16 cellular contexts compared by ENCODE assay signal in genomic region chr6:128239146-128239545, GRCh38.
"Had no signal": no experiment of that assay in that cellular context is flagged by ENCODE, and none has a peak within 500 bp of the region (broad histone marks: within the 10 kb centered on the region; RNA-seq: fewer than 3 reads in every experiment).

No MANE protein-coding gene starts in this region.

- H3K4me3 Mint-ChIP-seq: immature natural killer cell; stimulated activated effector memory CD8-positive, alpha-beta T cell treated with anti-CD3 and anti-CD28 coated beads, Interleukin-12 subunit alpha, Interleukin-12 subunit beta, amount 100 ng/mL, for 72 hours had no signal

- DNase-seq: activated CD4-positive, alpha-beta T cell treated with anti-CD3 and anti-CD28 coated beads for 1 hour; activated gamma-delta T cell treated with Interleukin-2 at 50 U/mL for 16 hours; amniotic stem cell; erythroblast; heart left ventricle; immature natural killer cell; mesendoderm; naive thymus-derived CD8-positive, alpha-beta T cell; posterior cingulate gyrus; sigmoid colon; stimulated activated CD4-positive, alpha-beta T cell treated with anti-CD3 and anti-CD28 coated beads, Interleukin-4, amount 100 ng/mL, for 24 hours; SW 1271; T-helper 2 cell; upper lobe of right lung had no signal

- ATAC-seq: activated naive CD4-positive, alpha-beta T cell treated with anti-CD3 and anti-CD28 coated beads, Interleukin-2, amount 50 U/mL, for 72 hours; heart left ventricle; stimulated activated effector memory CD8-positive, alpha-beta T cell treated with anti-CD3 and anti-CD28 coated beads, Interleukin-12 subunit alpha, Interleukin-12 subunit beta, amount 100 ng/mL, for 72 hours; upper lobe of right lung had no signal

- H3K36me3 Mint-ChIP-seq: activated naive CD4-positive, alpha-beta T cell treated with anti-CD3 and anti-CD28 coated beads, Interleukin-2, amount 50 U/mL, for 72 hours; immature natural killer cell; stimulated activated effector memory CD8-positive, alpha-beta T cell treated with anti-CD3 and anti-CD28 coated beads, Interleukin-12 subunit alpha, Interleukin-12 subunit beta, amount 100 ng/mL, for 72 hours had no signal

- H3K9me3 Mint-ChIP-seq: immature natural killer cell; naive thymus-derived CD8-positive, alpha-beta T cell; stimulated activated effector memory CD8-positive, alpha-beta T cell treated with anti-CD3 and anti-CD28 coated beads, Interleukin-12 subunit alpha, Interleukin-12 subunit beta, amount 100 ng/mL, for 72 hours had no signal

- H3K27ac Mint-ChIP-seq: activated naive CD4-positive, alpha-beta T cell treated with anti-CD3 and anti-CD28 coated beads, Interleukin-2, amount 50 U/mL, for 72 hours; immature natural killer cell; stimulated activated effector memory CD8-positive, alpha-beta T cell treated with anti-CD3 and anti-CD28 coated beads, Interleukin-12 subunit alpha, Interleukin-12 subunit beta, amount 100 ng/mL, for 72 hours had no signal

- H3K27me3 Mint-ChIP-seq: naive thymus-derived CD8-positive, alpha-beta T cell had no signal

- H3K4me1 Mint-ChIP-seq: stimulated activated effector memory CD8-positive, alpha-beta T cell treated with anti-CD3 and anti-CD28 coated beads, Interleukin-12 subunit alpha, Interleukin-12 subunit beta, amount 100 ng/mL, for 72 hours had no signal
